In the genomic region with DNA sequence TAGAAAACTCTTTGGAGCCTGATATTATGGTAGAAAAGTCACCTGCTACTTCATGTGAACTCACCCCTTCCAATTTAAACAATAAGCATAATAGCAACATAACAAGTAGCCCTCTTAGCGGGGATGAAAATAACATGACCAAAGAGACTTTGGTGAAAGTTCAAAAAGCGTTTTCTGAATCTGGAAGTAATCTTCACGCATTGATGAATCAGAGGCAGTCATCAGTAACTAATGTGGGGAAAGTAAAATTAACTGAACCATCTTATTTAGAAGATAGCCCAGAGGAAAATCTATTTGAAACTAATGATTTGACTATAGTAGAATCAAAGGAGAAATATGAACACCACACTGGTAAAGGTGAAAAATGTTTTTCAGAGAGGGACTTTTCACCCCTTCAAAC, we compare ENCODE assay signal across 1 cellular context.
TF ChIP-seq lines count a peak whose summit lies in the region.

No MANE protein-coding gene starts in this region.

TF ChIP-seq in GM12878, 131 proteins besides CTCF, POLR2A, EP300 and RAD21:
- no peak for TF ChIP-seq DPF2 (IDR thresholded peaks at IDR 0.05)
- 0 out of 2 replicates have a peak, but pooled peaks have one; percentile 21 for TF ChIP-seq MTA2 (IDR thresholded peaks at IDR 0.05; ENCODE audit: low read depth)
